ENCODE assay signal across 20 cellular contexts in the genomic region with DNA sequence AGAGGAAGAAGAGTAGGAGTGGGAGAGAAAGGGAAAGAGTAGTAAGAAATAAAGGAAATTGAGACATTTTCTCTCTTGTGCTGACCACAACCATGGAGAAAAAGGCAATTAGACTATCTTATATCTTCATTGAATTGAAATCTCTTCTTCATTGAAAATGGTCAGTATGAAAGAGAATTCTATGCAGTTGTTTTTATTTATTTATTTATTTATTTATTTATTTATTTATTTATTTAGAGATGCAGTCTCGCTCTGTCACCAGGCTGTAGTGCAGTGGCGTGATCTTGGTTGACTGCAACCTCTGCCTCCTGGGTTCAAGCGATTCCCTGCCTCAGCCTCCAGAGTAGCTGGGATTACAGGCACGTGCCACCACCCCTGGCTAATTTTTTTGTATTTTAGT.
A peak's percentile ranks its signal among the peaks of the same experiment; 100 is the strongest.
DNase-seq lines count a peak whose midpoint lies in the region; TF ChIP-seq lines count a peak whose summit lies in the region.
"Had no signal": no experiment of that assay in that cellular context is flagged by ENCODE, and none has a peak within 500 bp of the region (broad histone marks: within the 10 kb centered on the region; RNA-seq: fewer than 3 reads in every experiment).

No MANE protein-coding gene starts in this region.

- H3K9me3 ChIP-seq in HEK293 (ENCODE audit: control insufficient read depth, insufficient read depth, low read depth, low read length) (no peaks in the 10 kb centered on the region), PC-9 (ENCODE audit: insufficient read depth, low read depth) (no peaks in the 10 kb centered on the region)
- H3K9me3 ChIP-seq: BE2C, MG63, SJCRH30 had no signal

- no peaks in the 10 kb centered on the region for H4K20me1 ChIP-seq in PC-9 (ENCODE audit: insufficient read depth)

- H3K79me2 ChIP-seq in PC-9 (ENCODE audit: low read depth): no peaks in the 10 kb centered on the region

- no peak overlapping the region for H3K4me2 ChIP-seq in PC-9

- H2AFZ ChIP-seq in PC-9: 0 out of 2 replicates have a peak overlapping the region, but pooled peaks have one; percentile 9

- POLR2A ChIA-PET in HEK293 (lab: Yijun Ruan, JAX): no interaction called here
- POLR2A ChIA-PET in PC-9 (lab: Charles Lee; ENCODE audit: unreplicated experiment): no interaction called here

- H3K4me1 ChIP-seq in HEK293 (ENCODE audit: control insufficient read depth, insufficient read depth, low read length): no peaks in the 10 kb centered on the region
- no peaks in the 10 kb centered on the region for H3K4me1 ChIP-seq in PC-9 (replicated peaks; ENCODE audit: insufficient read depth)

- TF ChIP-seq CTCF in HEK293 (tag by site-specific recombination; IDR thresholded peaks at IDR 0.05) (no peak), PC-9 (conservative IDR thresholded peaks at IDR 0.05) (no peak)

- intact Hi-C loops in PC-9 (cut with micrococcal nuclease; ENCODE audit: unreplicated experiment): no loop called here

- H3K36me3 ChIP-seq in HEK293 (ENCODE audit: control insufficient read depth in 2 of 2, insufficient read depth in 1 of 2, low read length in 2 of 2) (no peaks in the 10 kb centered on the region), PC-9 (ENCODE audit: low read depth) (no peaks in the 10 kb centered on the region)
- H3K36me3 ChIP-seq: BE2C, MG63, SJCRH30 had no signal

- no TSS peak for BruUV-seq in PC-9 (replicated peaks; lab: Mats Ljungman, UMichigan)

- H3K27me3 ChIP-seq in PC-9 (ENCODE audit: insufficient read depth, low read depth): no peaks in the 10 kb centered on the region
- H3K27me3 ChIP-seq: BE2C, MG63, SJCRH30 had no signal

- H3K4me3 ChIP-seq in HEK293 (ENCODE audit: low read depth, low read length) (no peak overlapping the region), PC-9 (no peak overlapping the region)
- H3K4me3 ChIP-seq: MG63, SJCRH30 had no signal

- no peaks in the 10 kb centered on the region; the same call in 1 of the 2 replicates for H3K9me2 ChIP-seq in PC-9 (ENCODE audit: insufficient read depth)

- CTCF ChIA-PET in HEK293 (lab: Yijun Ruan, JAX) (no interaction called here), PC-9 (lab: Charles Lee) (no interaction called here)

- H3K27ac ChIP-seq in HEK293 (ENCODE audit: extremely low read depth, low read depth, low read length) (no peak overlapping the region), PC-9 (no peak overlapping the region), cingulate gyrus (ENCODE audit: low read depth, low read length) (peak overlapping the region; percentile 94), substantia nigra (ENCODE audit: low read depth, low read length, poor library complexity, severe bottlenecking) (peak overlapping the region; percentile 81)
- H3K27ac ChIP-seq: SJCRH30 had no signal

- no peak for DNase-seq in PC-9
- DNase-seq in substantia nigra (lab: John Stamatoyannopoulos, UW): no peak
- DNase-seq in DMS114 treated with DMSO at 0.1 percent for 48 hours (lab: John Stamatoyannopoulos, UW; ENCODE audit: unreplicated experiment): no peak
- DNase-seq in pons (ENCODE audit: low spot score): no peak
- DNase-seq in HCEC 1CT: no peak
- DNase-seq: ACHN; BE2C; CD8-positive, alpha-beta memory T cell; DMS153; KBM-7; MG63; NCI-H1105 treated with DMSO at 0.1 percent for 48 hours; NCI-H146; NCI-H1930; NCI-H446; NCI-H524 treated with DMSO at 0.1 percent for 48 hours; NCI-H774; SJCRH30 had no signal

- no peaks in the 10 kb centered on the region for H3F3A ChIP-seq in PC-9 (ENCODE audit: insufficient read depth, low read depth)

TF ChIP-seq in HEK293, 187 proteins besides CTCF, POLR2A, EP300 and RAD21 (continues in another document):
- TF ChIP-seq, protein P1, sequence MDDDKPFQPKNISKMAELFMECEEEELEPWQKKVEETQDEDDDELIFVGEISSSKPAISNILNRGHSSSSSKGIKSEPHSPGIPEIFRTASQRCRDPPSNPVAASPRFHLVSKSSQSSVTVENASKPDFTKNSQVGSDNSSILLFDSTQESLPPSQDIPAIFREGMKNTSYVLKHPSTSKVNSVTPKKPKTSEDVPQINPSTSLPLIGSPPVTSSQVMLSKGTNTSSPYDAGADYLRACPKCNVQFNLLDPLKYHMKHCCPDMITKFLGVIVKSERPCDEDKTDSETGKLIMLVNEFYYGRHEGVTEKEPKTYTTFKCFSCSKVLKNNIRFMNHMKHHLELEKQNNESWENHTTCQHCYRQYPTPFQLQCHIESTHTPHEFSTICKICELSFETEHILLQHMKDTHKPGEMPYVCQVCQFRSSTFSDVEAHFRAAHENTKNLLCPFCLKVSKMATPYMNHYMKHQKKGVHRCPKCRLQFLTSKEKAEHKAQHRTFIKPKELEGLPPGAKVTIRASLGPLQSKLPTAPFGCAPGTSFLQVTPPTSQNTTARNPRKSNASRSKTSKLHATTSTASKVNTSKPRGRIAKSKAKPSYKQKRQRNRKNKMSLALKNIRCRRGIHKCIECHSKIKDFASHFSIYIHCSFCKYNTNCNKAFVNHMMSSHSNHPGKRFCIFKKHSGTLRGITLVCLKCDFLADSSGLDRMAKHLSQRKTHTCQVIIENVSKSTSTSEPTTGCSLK (tag by site-specific recombination; IDR thresholded peaks at IDR 0.05): no peak
- TF ChIP-seq ZNF830 (tag by site-specific recombination; IDR thresholded peaks at IDR 0.05; ENCODE audit: low read depth): no peak
- TF ChIP-seq GLI2 (tag by site-specific recombination; IDR thresholded peaks at IDR 0.05; ENCODE audit: borderline replicate concordance, low read depth): peak; percentile 7; the same call in 1 of the 2 replicates
- TF ChIP-seq KLF9 (tag by site-specific recombination; IDR thresholded peaks at IDR 0.05; ENCODE audit: low read depth): no peak
- TF ChIP-seq, protein P2, sequence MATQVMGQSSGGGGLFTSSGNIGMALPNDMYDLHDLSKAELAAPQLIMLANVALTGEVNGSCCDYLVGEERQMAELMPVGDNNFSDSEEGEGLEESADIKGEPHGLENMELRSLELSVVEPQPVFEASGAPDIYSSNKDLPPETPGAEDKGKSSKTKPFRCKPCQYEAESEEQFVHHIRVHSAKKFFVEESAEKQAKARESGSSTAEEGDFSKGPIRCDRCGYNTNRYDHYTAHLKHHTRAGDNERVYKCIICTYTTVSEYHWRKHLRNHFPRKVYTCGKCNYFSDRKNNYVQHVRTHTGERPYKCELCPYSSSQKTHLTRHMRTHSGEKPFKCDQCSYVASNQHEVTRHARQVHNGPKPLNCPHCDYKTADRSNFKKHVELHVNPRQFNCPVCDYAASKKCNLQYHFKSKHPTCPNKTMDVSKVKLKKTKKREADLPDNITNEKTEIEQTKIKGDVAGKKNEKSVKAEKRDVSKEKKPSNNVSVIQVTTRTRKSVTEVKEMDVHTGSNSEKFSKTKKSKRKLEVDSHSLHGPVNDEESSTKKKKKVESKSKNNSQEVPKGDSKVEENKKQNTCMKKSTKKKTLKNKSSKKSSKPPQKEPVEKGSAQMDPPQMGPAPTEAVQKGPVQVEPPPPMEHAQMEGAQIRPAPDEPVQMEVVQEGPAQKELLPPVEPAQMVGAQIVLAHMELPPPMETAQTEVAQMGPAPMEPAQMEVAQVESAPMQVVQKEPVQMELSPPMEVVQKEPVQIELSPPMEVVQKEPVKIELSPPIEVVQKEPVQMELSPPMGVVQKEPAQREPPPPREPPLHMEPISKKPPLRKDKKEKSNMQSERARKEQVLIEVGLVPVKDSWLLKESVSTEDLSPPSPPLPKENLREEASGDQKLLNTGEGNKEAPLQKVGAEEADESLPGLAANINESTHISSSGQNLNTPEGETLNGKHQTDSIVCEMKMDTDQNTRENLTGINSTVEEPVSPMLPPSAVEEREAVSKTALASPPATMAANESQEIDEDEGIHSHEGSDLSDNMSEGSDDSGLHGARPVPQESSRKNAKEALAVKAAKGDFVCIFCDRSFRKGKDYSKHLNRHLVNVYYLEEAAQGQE (tag by site-specific recombination; IDR thresholded peaks at IDR 0.05): peak; percentile 54; the same call in 1 of the 2 replicates
- TF ChIP-seq ZBTB20 (tag by site-specific recombination; IDR thresholded peaks at IDR 0.05): no peak
- TF ChIP-seq ZNF266 (tag by site-specific recombination; IDR thresholded peaks at IDR 0.05; ENCODE audit: low read depth): peak; percentile 52; the same call in 1 of the 2 replicates
- TF ChIP-seq ZSCAN30 (tag by site-specific recombination; IDR thresholded peaks at IDR 0.05): no peak
- TF ChIP-seq ZNF394 (tag by site-specific recombination; IDR thresholded peaks at IDR 0.05; ENCODE audit: borderline replicate concordance): peak; percentile 88
- TF ChIP-seq ZNF202 (tag by site-specific recombination; IDR thresholded peaks at IDR 0.05; ENCODE audit: borderline replicate concordance): peak; percentile 59; the same call in 1 of the 2 replicates
- peak; percentile 62 for TF ChIP-seq ZNF623 (tag by site-specific recombination; IDR thresholded peaks at IDR 0.05)
- TF ChIP-seq ZNF433 (tag by site-specific recombination; IDR thresholded peaks at IDR 0.05; ENCODE audit: low read depth): peak; percentile 78
- no peak for TF ChIP-seq ZNF155 (tag by site-specific recombination; IDR thresholded peaks at IDR 0.05)
- peak; percentile 37 for TF ChIP-seq ZNF529 (tag by site-specific recombination; IDR thresholded peaks at IDR 0.05; ENCODE audit: insufficient replicate concordance)
- no peak for TF ChIP-seq ZBTB48 (tag by site-specific recombination; IDR thresholded peaks at IDR 0.05)
- TF ChIP-seq ZNF558 (tag by site-specific recombination; IDR thresholded peaks at IDR 0.05): 0 out of 2 replicates have a peak, but pooled peaks have one; percentile 45
- TF ChIP-seq, protein P3, sequence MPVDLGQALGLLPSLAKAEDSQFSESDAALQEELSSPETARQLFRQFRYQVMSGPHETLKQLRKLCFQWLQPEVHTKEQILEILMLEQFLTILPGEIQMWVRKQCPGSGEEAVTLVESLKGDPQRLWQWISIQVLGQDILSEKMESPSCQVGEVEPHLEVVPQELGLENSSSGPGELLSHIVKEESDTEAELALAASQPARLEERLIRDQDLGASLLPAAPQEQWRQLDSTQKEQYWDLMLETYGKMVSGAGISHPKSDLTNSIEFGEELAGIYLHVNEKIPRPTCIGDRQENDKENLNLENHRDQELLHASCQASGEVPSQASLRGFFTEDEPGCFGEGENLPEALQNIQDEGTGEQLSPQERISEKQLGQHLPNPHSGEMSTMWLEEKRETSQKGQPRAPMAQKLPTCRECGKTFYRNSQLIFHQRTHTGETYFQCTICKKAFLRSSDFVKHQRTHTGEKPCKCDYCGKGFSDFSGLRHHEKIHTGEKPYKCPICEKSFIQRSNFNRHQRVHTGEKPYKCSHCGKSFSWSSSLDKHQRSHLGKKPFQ (tag by site-specific recombination; IDR thresholded peaks at IDR 0.05): no peak
- 0 out of 2 replicates have a peak, but pooled peaks have one; percentile 25 for TF ChIP-seq ZNF629 (tag by site-specific recombination; IDR thresholded peaks at IDR 0.05)
- TF ChIP-seq ZBTB8A (tag by site-specific recombination; IDR thresholded peaks at IDR 0.05): peak; percentile 73
- TF ChIP-seq ZNF555 (tag by site-specific recombination; conservative IDR thresholded peaks at IDR 0.05): peak; percentile 87
- TF ChIP-seq ZNF248 (tag by site-specific recombination; IDR thresholded peaks at IDR 0.05): no peak

Comparison
In these comparisons a context has a peak if more than half of its experiments do, and no peak if none do; other contexts are left out.
1. H3K27ac ChIP-seq: peak in cingulate gyrus (single experiment) and substantia nigra (single experiment); none in HEK293 (single experiment) and PC-9 (single experiment).